38 cellular contexts compared by ENCODE assay signal in the genomic region with DNA sequence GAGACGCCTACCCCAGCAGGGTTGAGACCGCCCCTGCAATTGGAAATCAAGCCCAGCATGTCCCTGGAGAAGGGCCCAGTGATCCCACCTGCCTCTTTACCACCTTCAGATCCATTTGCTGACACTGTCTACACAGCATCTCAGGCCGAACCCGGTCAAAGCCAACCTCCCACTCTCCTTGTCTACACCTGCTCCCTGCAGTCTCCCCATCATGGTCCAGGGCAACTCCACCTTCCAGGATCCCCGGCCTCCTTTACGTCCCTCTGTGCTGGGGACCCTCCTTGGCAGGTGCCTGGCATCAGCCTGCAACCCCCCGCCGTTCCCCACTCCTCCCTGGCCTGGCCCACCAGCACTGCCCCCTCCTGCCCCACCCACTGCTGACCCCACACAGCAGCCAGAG.
"Had no signal": no experiment of that assay in that cellular context is flagged by ENCODE, and none has a peak within 500 bp of the region (broad histone marks: within the 10 kb centered on the region; RNA-seq: fewer than 3 reads in every experiment).

No MANE protein-coding gene starts in this region.

- H3K27ac ChIP-seq: ascending aorta, body of pancreas, brain microvascular endothelial cell, breast epithelium, VCaP had no signal

- H3K9me3 Mint-ChIP-seq: activated B cell treated with CpG ODN at 0.5 μM for 24 hours had no signal

- H3K9me3 ChIP-seq: ascending aorta, body of pancreas, breast epithelium had no signal

- H3K4me3 Mint-ChIP-seq: activated B cell treated with CpG ODN at 0.5 μM for 24 hours; activated CD4-positive, alpha-beta memory T cell treated with anti-CD3 and anti-CD28 coated beads for 36 hours; activated CD4-positive, alpha-beta T cell treated with anti-CD3 and anti-CD28 coated beads, Interleukin-2, amount 10 ng/mL, durations not matched to agents 24 days and 14 days; activated CD8-positive, alpha-beta T cell treated with anti-CD3 and anti-CD28 coated beads for 36 hours; activated naive CD4-positive, alpha-beta T cell treated with anti-CD3 and anti-CD28 coated beads, Interleukin-2, amount 10 ng/mL, durations not matched to agents 7 days and 5 days; activated naive CD4-positive, alpha-beta T cell treated with anti-CD3 and anti-CD28 coated beads, Interleukin-2, amount 50 U/mL, for 24 hours; activated naive CD8-positive, alpha-beta T cell; activated naive CD8-positive, alpha-beta T cell treated with anti-CD3 and anti-CD28 coated beads, Interleukin-2, amount 10 ng/mL, durations not matched to agents 7 days and 5 days; activated naive CD8-positive, alpha-beta T cell treated with anti-CD3 and anti-CD28 coated beads, Interleukin-2, amount 50 U/mL, for 24 hours; activated T-cell treated with anti-CD3 and anti-CD28 coated beads, Interleukin-2, amount 50 U/mL, for 4 hours; activated T-cell treated with anti-CD3 and anti-CD28 coated beads, Interleukin-2, amount 50 U/mL, for 72 hours; activated T-helper 1 cell treated with anti-CD3 and anti-CD28 coated beads, Interleukin-12 subunit alpha, Interleukin-12 subunit beta, Interleukin-2, Interleukin-4 antibody, amounts not matched to agents 30 ng/mL and 10 ng/mL and 1 ng/mL, durations not matched to agents 14 hours and 24 hours and 36 hours; central memory CD8-positive, alpha-beta T cell; T-helper 1 cell treated with Interleukin-12 subunit alpha and Interleukin-12 subunit beta and Interleukin-4 antibody, amounts not matched to agents 30 μg/mL and 1 μg/mL, for 36 hours; T-helper 2 cell treated with Interferon-gamma antibody and Interleukin-4, amounts not matched to agents 5 μg/mL and 100 μg/mL, for 36 hours had no signal

- H3K27ac Mint-ChIP-seq: activated B cell treated with CpG ODN at 0.5 μM for 24 hours; activated CD4-positive, alpha-beta memory T cell treated with anti-CD3 and anti-CD28 coated beads for 36 hours; activated CD4-positive, alpha-beta T cell treated with anti-CD3 and anti-CD28 coated beads, Interleukin-2, amount 10 ng/mL, durations not matched to agents 24 days and 14 days; activated CD8-positive, alpha-beta T cell treated with anti-CD3 and anti-CD28 coated beads for 36 hours; activated naive CD4-positive, alpha-beta T cell treated with anti-CD3 and anti-CD28 coated beads, Interleukin-2, amount 10 ng/mL, durations not matched to agents 7 days and 5 days; activated naive CD4-positive, alpha-beta T cell treated with anti-CD3 and anti-CD28 coated beads, Interleukin-2, amount 50 U/mL, for 24 hours; activated naive CD8-positive, alpha-beta T cell; activated naive CD8-positive, alpha-beta T cell treated with anti-CD3 and anti-CD28 coated beads, Interleukin-2, amount 50 U/mL, for 24 hours; activated T-cell treated with anti-CD3 and anti-CD28 coated beads, Interleukin-2, amount 50 U/mL, for 72 hours; activated T-helper 17 cell treated with anti-CD3 and anti-CD28 coated beads, Interleukin-2, amount 50 U/mL, for 72 hours; T-helper 1 cell treated with Interleukin-12 subunit alpha and Interleukin-12 subunit beta and Interleukin-4 antibody, amounts not matched to agents 30 μg/mL and 1 μg/mL, for 36 hours; T-helper 2 cell treated with Interferon-gamma antibody and Interleukin-4, amounts not matched to agents 5 μg/mL and 100 μg/mL, for 36 hours had no signal

- H3K27me3 Mint-ChIP-seq: activated B cell treated with CpG ODN at 0.5 μM for 24 hours; activated CD4-positive, alpha-beta memory T cell treated with anti-CD3 and anti-CD28 coated beads for 36 hours; activated CD4-positive, alpha-beta T cell treated with anti-CD3 and anti-CD28 coated beads, Interleukin-2, amount 10 ng/mL, durations not matched to agents 24 days and 14 days; activated CD8-positive, alpha-beta T cell treated with anti-CD3 and anti-CD28 coated beads for 36 hours; activated naive CD4-positive, alpha-beta T cell treated with anti-CD3 and anti-CD28 coated beads, Interleukin-2, amount 10 ng/mL, durations not matched to agents 7 days and 5 days; activated naive CD4-positive, alpha-beta T cell treated with anti-CD3 and anti-CD28 coated beads, Interleukin-2, amount 50 U/mL, for 24 hours; activated naive CD8-positive, alpha-beta T cell; activated naive CD8-positive, alpha-beta T cell treated with anti-CD3 and anti-CD28 coated beads, Interleukin-2, amount 10 ng/mL, durations not matched to agents 7 days and 5 days; activated naive CD8-positive, alpha-beta T cell treated with anti-CD3 and anti-CD28 coated beads, Interleukin-2, amount 50 U/mL, for 24 hours; activated T-helper 17 cell treated with anti-CD3 and anti-CD28 coated beads, Interleukin-2, amount 50 U/mL, for 72 hours; central memory CD8-positive, alpha-beta T cell had no signal

- H3K36me3 Mint-ChIP-seq: activated CD4-positive, alpha-beta memory T cell treated with anti-CD3 and anti-CD28 coated beads for 36 hours; activated naive CD4-positive, alpha-beta T cell treated with anti-CD3 and anti-CD28 coated beads, Interleukin-2, amount 10 ng/mL, durations not matched to agents 7 days and 5 days; activated naive CD4-positive, alpha-beta T cell treated with anti-CD3 and anti-CD28 coated beads, Interleukin-2, amount 50 U/mL, for 24 hours; activated naive CD8-positive, alpha-beta T cell had no signal

- H3K27me3 ChIP-seq: ascending aorta, body of pancreas, brain microvascular endothelial cell, breast epithelium had no signal

- H3K4me1 Mint-ChIP-seq: activated naive CD8-positive, alpha-beta T cell treated with anti-CD3 and anti-CD28 coated beads, Interleukin-2, amount 10 ng/mL, durations not matched to agents 7 days and 5 days; activated naive CD8-positive, alpha-beta T cell treated with anti-CD3 and anti-CD28 coated beads, Interleukin-2, amount 50 U/mL, for 24 hours; activated T-helper 17 cell treated with anti-CD3 and anti-CD28 coated beads, Interleukin-2, amount 50 U/mL, for 72 hours; central memory CD8-positive, alpha-beta T cell had no signal

- FAIRE-seq: TTC549 had no signal

- DNase-seq: activated B cell treated with CpG ODN at 0.5 μM for 24 hours; activated CD4-positive, alpha-beta memory T cell treated with anti-CD3 and anti-CD28 coated beads for 36 hours; activated CD4-positive, alpha-beta T cell treated with anti-CD3 and anti-CD28 coated beads for 4 hours; activated CD4-positive, alpha-beta T cell treated with anti-CD3 and anti-CD28 coated beads, Interleukin-2, amount 10 ng/mL, durations not matched to agents 24 days and 14 days; activated CD4-positive, alpha-beta T cell treated with anti-CD3 and anti-CD28 coated beads, Interleukin-2, amount 50 U/mL, for 1 hour; activated CD4-positive, alpha-beta T cell treated with anti-CD3 and anti-CD28 coated beads, Interleukin-2, amount 50 U/mL, for 4 hours; activated CD4-positive, CD25-positive, alpha-beta regulatory T cell treated with anti-CD3 and anti-CD28 coated beads, Interleukin-2, amount 50 U/mL, for 72 hours; activated CD8-positive, alpha-beta memory T cell treated with anti-CD3 and anti-CD28 coated beads, Interleukin-2, amount 50 U/mL, for 4 hours; activated CD8-positive, alpha-beta T cell treated with anti-CD3 and anti-CD28 coated beads for 36 hours; activated gamma-delta T cell; activated naive CD4-positive, alpha-beta T cell treated with anti-CD3 and anti-CD28 coated beads, Interleukin-2, amount 10 ng/mL, durations not matched to agents 7 days and 5 days; activated naive CD4-positive, alpha-beta T cell treated with Interleukin-2 at 50 U/mL for 16 hours; activated naive CD8-positive, alpha-beta T cell treated with anti-CD3 and anti-CD28 coated beads, Interleukin-2, amount 10 ng/mL, durations not matched to agents 7 days and 5 days; activated naive CD8-positive, alpha-beta T cell treated with anti-CD3 and anti-CD28 coated beads, Interleukin-2, amount 50 U/mL, for 24 hours; activated T-cell treated with anti-CD3 and anti-CD28 coated beads for 4 hours; activated T-cell treated with anti-CD3 and anti-CD28 coated beads, Interleukin-2, amount 50 U/mL, for 1 hour; activated T-cell treated with anti-CD3 and anti-CD28 coated beads, Interleukin-2, amount 50 U/mL, for 4 hours; activated T-cell treated with anti-CD3 and anti-CD28 coated beads, Interleukin-2, amount 50 U/mL, for 72 hours; amygdala; anterior cingulate cortex; body of pancreas; brain microvascular endothelial cell; cerebellar nuclear complex; SW 1271; T-helper 1 cell; T-helper 2 cell; T-helper 9 cell had no signal

- H3K4me3 ChIP-seq: ascending aorta, body of pancreas, breast epithelium had no signal

- H3K36me3 ChIP-seq: ascending aorta, brain microvascular endothelial cell, breast epithelium had no signal

- ATAC-seq: activated CD8-positive, alpha-beta T cell treated with anti-CD3 and anti-CD28 coated beads for 36 hours; activated naive CD8-positive, alpha-beta T cell treated with anti-CD3 and anti-CD28 coated beads, Interleukin-2, amount 50 U/mL, for 24 hours; activated T-cell treated with anti-CD3 and anti-CD28 coated beads, Interleukin-2, amount 50 U/mL, for 4 hours; activated T-cell treated with anti-CD3 and anti-CD28 coated beads, Interleukin-2, amount 50 U/mL, for 72 hours; activated T-helper 17 cell treated with anti-CD3 and anti-CD28 coated beads, Interleukin-2, amount 50 U/mL, for 72 hours; body of pancreas had no signal

- H3K4me1 ChIP-seq: ascending aorta, body of pancreas, breast epithelium had no signal
